28 cellular contexts compared by ENCODE assay signal in the genomic region with DNA sequence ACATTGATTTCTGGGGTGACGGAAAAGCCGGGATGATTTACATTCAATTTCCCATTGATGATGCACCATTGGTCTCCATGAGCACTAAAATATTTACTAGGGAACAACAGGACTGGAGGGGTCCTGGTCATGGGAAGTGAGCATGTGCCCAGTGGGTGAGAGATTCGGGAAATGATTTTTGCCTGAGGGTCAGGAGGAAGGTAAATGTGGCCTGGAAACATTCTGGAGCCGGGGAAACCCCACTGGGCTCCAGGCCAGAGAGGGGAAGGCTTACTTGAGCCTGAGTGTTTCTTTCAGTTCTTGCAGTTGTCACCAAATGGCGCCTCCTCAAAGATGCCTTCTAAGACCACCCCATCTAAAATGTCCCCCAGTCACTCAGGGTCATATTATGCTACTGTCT.
"Had no signal": no experiment of that assay in that cellular context is flagged by ENCODE, and none has a peak within 500 bp of the region (broad histone marks: within the 10 kb centered on the region; RNA-seq: fewer than 3 reads in every experiment).

No MANE protein-coding gene starts in this region.

- H3K4me3 ChIP-seq: ascending aorta, body of pancreas, PC-9, SK-N-MC had no signal

- H2AFZ ChIP-seq: PC-9 had no signal

- H3K36me3 ChIP-seq: ascending aorta had no signal

- DNase-seq: activated CD4-positive, alpha-beta memory T cell treated with anti-CD3 and anti-CD28 coated beads for 36 hours; activated CD4-positive, alpha-beta T cell treated with anti-CD3 and anti-CD28 coated beads, Interleukin-2, amount 10 ng/mL, durations not matched to agents 7 days and 5 days; activated CD4-positive, CD25-positive, alpha-beta regulatory T cell; activated CD8-positive, alpha-beta memory T cell treated with anti-CD3 and anti-CD28 coated beads for 24 hours; activated effector memory CD4-positive, alpha-beta T cell treated with anti-CD3 and anti-CD28 coated beads, Interleukin-2, amount 50 U/mL, for 16 hours; activated naive CD4-positive, alpha-beta T cell treated with Interleukin-2 at 50 U/mL for 16 hours; activated naive CD8-positive, alpha-beta T cell treated with anti-CD3 and anti-CD28 coated beads, Interleukin-2, amount 50 U/mL, for 24 hours; activated T-cell treated with anti-CD3 and anti-CD28 coated beads, Interleukin-2, amount 50 U/mL, for 4 hours; amniotic stem cell; body of pancreas; central memory CD4-positive, alpha-beta T cell; KG1; MM.1S; NCI-H1105 treated with DMSO at 0.1 percent for 48 hours; NCI-H1436 treated with DMSO at 0.1 percent for 48 hours; NCI-H187; NCI-H2081 treated with DMSO at 0.1 percent for 48 hours; NCI-H446; NCI-H524; PC-9; RPMI8226; T-cell; T-helper 2 cell had no signal

- H3K9me3 ChIP-seq: ascending aorta, body of pancreas had no signal

- H3K4me1 ChIP-seq: body of pancreas had no signal

- H3K27me3 ChIP-seq: ascending aorta, body of pancreas had no signal

- ATAC-seq: activated naive CD4-positive, alpha-beta T cell treated with anti-CD3 and anti-CD28 coated beads, Interleukin-2, amount 50 U/mL, for 72 hours; activated naive CD8-positive, alpha-beta T cell treated with anti-CD3 and anti-CD28 coated beads, Interleukin-2, amount 50 U/mL, for 24 hours; activated T-cell treated with anti-CD3 and anti-CD28 coated beads, Interleukin-2, amount 50 U/mL, for 4 hours; body of pancreas; Right ventricle myocardium inferior; T-cell had no signal

- H3K27ac ChIP-seq: ascending aorta, body of pancreas, PC-9, SK-N-MC, VCaP had no signal

- H3K4me2 ChIP-seq: PC-9 had no signal
